ENCODE assay signal across 12 cellular contexts in genomic region chr2:44777542-44777941, GRCh38.
DNase-seq lines count a peak whose midpoint lies in the region; ATAC-seq and TF ChIP-seq lines count a peak whose summit lies in the region.
"Had no signal": no experiment of that assay in that cellular context is flagged by ENCODE, and none has a peak within 500 bp of the region (broad histone marks: within the 10 kb centered on the region; RNA-seq: fewer than 3 reads in every experiment).

No MANE protein-coding gene starts in this region.

- no peak overlapping the region for H3K14ac ChIP-seq in neuronal stem cell (ENCODE audit: low read length)

- H2BK120ac ChIP-seq in neuronal stem cell (ENCODE audit: low read depth, low read length), result no peak overlapping the region

- H4K91ac ChIP-seq in neuronal stem cell (ENCODE audit: low read depth, low read length, poor library complexity), result no peak overlapping the region

- H3K4ac ChIP-seq in neuronal stem cell (ENCODE audit: low read length), result no peak overlapping the region

- H3K4me3 Mint-ChIP-seq in brain, result peak overlapping the region in 4 of 5 experiments; percentile 51 to 74 (median 68)
- H3K4me3 Mint-ChIP-seq: stimulated activated naive CD8-positive, alpha-beta T cell treated with anti-CD3 and anti-CD28 coated beads, Interleukin-15, Interleukin-2, amounts not matched to agents 100 ng/mL and 50 ng/mL, for 24 hours had no signal

- H2BK15ac ChIP-seq in neuronal stem cell (ENCODE audit: low read length), result no peak overlapping the region

- H2AK5ac ChIP-seq in neuronal stem cell (ENCODE audit: low read depth, low read length), result no peak overlapping the region

- peaks cover 29% of the 10 kb centered on the region in 2 donors for H3K4me1 ChIP-seq in neuronal stem cell (ENCODE audit: control insufficient read depth in 2 of 2, insufficient read depth in 1 of 2, low read depth in 1 of 2, low read length in 2 of 2)

- no peak overlapping the region for H3K9ac ChIP-seq in neuronal stem cell (ENCODE audit: low read depth, low read length, poor library complexity)

- H3K18ac ChIP-seq in neuronal stem cell (ENCODE audit: low read length), result no peak overlapping the region

- no peak for TF ChIP-seq CTCF in brain (conservative IDR thresholded peaks at IDR 0.05)

- H3K27me3 Mint-ChIP-seq in brain, result peaks cover 23% of the 10 kb centered on the region
- H3K27me3 Mint-ChIP-seq: stimulated activated naive CD8-positive, alpha-beta T cell treated with anti-CD3 and anti-CD28 coated beads, Interleukin-15, Interleukin-2, amounts not matched to agents 100 ng/mL and 50 ng/mL, for 24 hours had no signal

- H3K36me3 Mint-ChIP-seq in brain, result peaks cover 3% of the 10 kb centered on the region

- WGBS in neuronal stem cell (ENCODE audit: extremely low coverage in 2 of 2, insufficient read length in 2 of 2, insufficient replicate concordance in 1 of 2), 2 donors, result no CpG with 5 or more reads among the region's 11 CpGs

- no peaks in the 10 kb centered on the region for H3K79me1 ChIP-seq in neuronal stem cell (ENCODE audit: low read depth, low read length)

- H3K27ac ChIP-seq in neuronal stem cell (replicated peaks; ENCODE audit: low read length), result no peak overlapping the region

- H3K4me3 ChIP-seq in neuronal stem cell (ENCODE audit: low read length in 2 of 2), result peak overlapping the region in 1 of 2 donors; percentile 28
- H3K4me3 ChIP-seq in MG63, result no peak overlapping the region

- peak overlapping the region; percentile 67 for H2AFZ ChIP-seq in neuronal stem cell (ENCODE audit: low read length)

- H3K27ac Mint-ChIP-seq in brain, result peak overlapping the region in 1 of 5 experiments; percentile 71
- H3K27ac Mint-ChIP-seq: stimulated activated naive CD8-positive, alpha-beta T cell treated with anti-CD3 and anti-CD28 coated beads, Interleukin-15, Interleukin-2, amounts not matched to agents 100 ng/mL and 50 ng/mL, for 24 hours had no signal

- peak overlapping the region; percentile 42 for H3K4me2 ChIP-seq in neuronal stem cell (ENCODE audit: insufficient read depth, low read length, poor library complexity, severe bottlenecking)

- peaks cover 5 to 20% (median 8%) of the 10 kb centered on the region in 5 experiments for H3K9me3 Mint-ChIP-seq in brain
- H3K9me3 Mint-ChIP-seq: stimulated activated naive CD8-positive, alpha-beta T cell treated with anti-CD3 and anti-CD28 coated beads, Interleukin-15, Interleukin-2, amounts not matched to agents 100 ng/mL and 50 ng/mL, for 24 hours had no signal

- H4K8ac ChIP-seq in neuronal stem cell (ENCODE audit: low read depth, low read length), result no peak overlapping the region

- peaks cover 7 to 8% of the 10 kb centered on the region in 2 donors for H3K9me3 ChIP-seq in neuronal stem cell (replicated peaks in 1 of 2; ENCODE audit: control insufficient read depth in 2 of 2, insufficient read depth in 1 of 2, low read depth in 1 of 2, low read length in 2 of 2)
- peaks cover 8% of the 10 kb centered on the region for H3K9me3 ChIP-seq in MG63

- ATAC-seq in GM18868 (IDR thresholded peaks at IDR 0.05; ENCODE audit: unreplicated experiment) (peak; percentile 35), GM18502 (IDR thresholded peaks at IDR 0.05; ENCODE audit: poor library complexity, unreplicated experiment) (no peak), HG02763 (IDR thresholded peaks at IDR 0.05; ENCODE audit: unreplicated experiment) (no peak)
- ATAC-seq: SK-N-SH treated with all-trans-retinoic acid at 6 μM for 48 hours had no signal

- no peak overlapping the region for H2BK12ac ChIP-seq in neuronal stem cell (ENCODE audit: low read length)

- no peak overlapping the region for H3K23ac ChIP-seq in neuronal stem cell (ENCODE audit: low read depth, low read length, poor library complexity)

- H2BK5ac ChIP-seq in neuronal stem cell (ENCODE audit: low read length), result no peak overlapping the region

- peak; percentile 34 for DNase-seq in NCI-H2081 treated with DMSO at 0.1 percent for 48 hours (lab: John Stamatoyannopoulos, UW)
- DNase-seq in neuronal stem cell (ENCODE audit: low spot score), result no peak
- no peak for DNase-seq in MG63
- no peak for DNase-seq in COLO668 (lab: John Stamatoyannopoulos, UW; ENCODE audit: unreplicated experiment)
- DNase-seq: activated T-cell treated with anti-CD3 and anti-CD28 coated beads for 4 hours, IMR-90 had no signal

- peaks cover 66% of the 10 kb centered on the region for H3K4me1 Mint-ChIP-seq in brain

- H3K36me3 ChIP-seq in neuronal stem cell (replicated peaks in 1 of 2; ENCODE audit: control insufficient read depth in 2 of 2, insufficient read depth in 2 of 2, low read length in 2 of 2), result no peaks in the 10 kb centered on the region
- no peaks in the 10 kb centered on the region for H3K36me3 ChIP-seq in MG63

- H3K27me3 ChIP-seq in neuronal stem cell (ENCODE audit: control insufficient read depth in 3 of 3, insufficient read depth in 3 of 3, low read depth in 1 of 3, low read length in 3 of 3) (peaks cover 0 to 31% (median 0%) of the 10 kb centered on the region in 3 experiments), MG63 (no peaks in the 10 kb centered on the region)
